In the genomic region with DNA sequence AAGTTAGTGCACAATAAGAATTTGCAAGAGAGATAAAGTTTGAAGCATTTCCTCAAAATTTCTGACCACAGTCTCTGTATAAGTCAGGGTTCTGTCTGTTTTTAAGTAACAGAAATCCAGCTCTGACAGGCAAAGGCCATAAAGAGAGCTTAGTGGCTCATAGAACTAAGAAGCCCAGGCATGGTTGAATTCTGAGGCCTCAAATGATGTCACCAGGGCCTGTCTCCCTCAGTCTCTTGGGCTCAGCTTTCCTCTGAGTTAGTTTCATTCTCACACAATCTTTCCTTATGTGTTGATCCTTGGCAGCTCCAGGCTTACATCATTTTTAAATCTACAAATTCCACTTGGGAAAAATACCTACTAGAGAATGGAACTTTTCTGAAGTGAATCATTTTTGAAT, we compare ENCODE assay signal across 8 cellular contexts.
DNase-seq lines count a peak whose midpoint lies in the region; ATAC-seq and TF ChIP-seq lines count a peak whose summit lies in the region.

No MANE protein-coding gene starts in this region.

- H3K27me3 ChIP-seq in colonic mucosa: no peaks in the 10 kb centered on the region

- H3K4me1 Mint-ChIP-seq in activated T-cell treated with anti-CD3 and anti-CD28 coated beads, Interleukin-2, amount 50 U/mL, for 72 hours (ENCODE audit: low read depth): peaks cover 32% of the 10 kb centered on the region
- H3K4me1 Mint-ChIP-seq in activated CD8-positive, alpha-beta T cell treated with anti-CD3 and anti-CD28 coated beads, Interleukin-2, amount 10 ng/mL, durations not matched to agents 7 days and 5 days (ENCODE audit: low read depth): peaks cover 37% of the 10 kb centered on the region
- peaks cover 27% of the 10 kb centered on the region for H3K4me1 Mint-ChIP-seq in stimulated activated effector memory CD8-positive, alpha-beta T cell treated with anti-CD3 and anti-CD28 coated beads, Interleukin-12 subunit alpha, Interleukin-12 subunit beta, amount 100 ng/mL, for 72 hours

- intact Hi-C loops in colonic mucosa (cut with DNase I): no loop called here

- H3K27ac Mint-ChIP-seq in activated T-cell treated with anti-CD3 and anti-CD28 coated beads, Interleukin-2, amount 50 U/mL, for 72 hours: peak overlapping the region; percentile 92
- H3K27ac Mint-ChIP-seq in activated CD8-positive, alpha-beta T cell treated with anti-CD3 and anti-CD28 coated beads, Interleukin-2, amount 10 ng/mL, durations not matched to agents 7 days and 5 days: peak overlapping the region; percentile 87
- peak overlapping the region; percentile 84 for H3K27ac Mint-ChIP-seq in stimulated activated effector memory CD8-positive, alpha-beta T cell treated with anti-CD3 and anti-CD28 coated beads, Interleukin-12 subunit alpha, Interleukin-12 subunit beta, amount 100 ng/mL, for 72 hours

- H3K9ac ChIP-seq in colonic mucosa (ENCODE audit: low read depth in 2 of 2, low read length in 2 of 2): no peak overlapping the region

- CTCF ChIA-PET in activated CD8-positive, alpha-beta T cell treated with anti-CD3 and anti-CD28 coated beads, Interleukin-2, amount 10 ng/mL, durations not matched to agents 7 days and 5 days (lab: Charles Lee): interaction anchor here (0.7 to 1.5 kb wide), 4 partner anchors 18 to 412 kb away, joined by 3 to 4 read pairs (median 3); a partner anchor contains a TSS

- no peak overlapping the region for H3K4me3 ChIP-seq in colonic mucosa

- TF ChIP-seq CTCF in colonic mucosa (IDR thresholded peaks at IDR 0.05): no peak

- H3K27me3 Mint-ChIP-seq in activated T-cell treated with anti-CD3 and anti-CD28 coated beads, Interleukin-2, amount 50 U/mL, for 72 hours (ENCODE audit: low read depth): no peaks in the 10 kb centered on the region
- no peaks in the 10 kb centered on the region for H3K27me3 Mint-ChIP-seq in activated CD8-positive, alpha-beta T cell treated with anti-CD3 and anti-CD28 coated beads, Interleukin-2, amount 10 ng/mL, durations not matched to agents 7 days and 5 days (ENCODE audit: low read depth)

- no peak overlapping the region for H3K27ac ChIP-seq in colonic mucosa

- H3K9me3 Mint-ChIP-seq in activated T-cell treated with anti-CD3 and anti-CD28 coated beads, Interleukin-2, amount 50 U/mL, for 72 hours: peaks cover 0 to 2% of the 10 kb centered on the region in 2 donors
- H3K9me3 Mint-ChIP-seq in activated CD8-positive, alpha-beta T cell treated with anti-CD3 and anti-CD28 coated beads, Interleukin-2, amount 10 ng/mL, durations not matched to agents 7 days and 5 days (ENCODE audit: insufficient read depth): peaks cover 9% of the 10 kb centered on the region
- no peaks in the 10 kb centered on the region for H3K9me3 Mint-ChIP-seq in stimulated activated effector memory CD8-positive, alpha-beta T cell treated with anti-CD3 and anti-CD28 coated beads, Interleukin-12 subunit alpha, Interleukin-12 subunit beta, amount 100 ng/mL, for 72 hours

- H3K36me3 ChIP-seq in colonic mucosa: no peaks in the 10 kb centered on the region

- no peaks in the 10 kb centered on the region for H3K4me1 ChIP-seq in colonic mucosa

- DNase-seq in activated T-cell treated with anti-CD3 and anti-CD28 coated beads, Interleukin-2, amount 50 U/mL, for 72 hours: peak; percentile 53 to 57
- DNase-seq in activated T-cell treated with anti-CD3 and anti-CD28 coated beads, Interleukin-2, amount 50 U/mL, for 1 hour: no peak
- peak; percentile 34 for DNase-seq in activated CD8-positive, alpha-beta T cell treated with anti-CD3 and anti-CD28 coated beads, Interleukin-2, amount 10 ng/mL, durations not matched to agents 7 days and 5 days
- DNase-seq in stimulated activated effector memory CD8-positive, alpha-beta T cell treated with anti-CD3 and anti-CD28 coated beads, Interleukin-12 subunit alpha, Interleukin-12 subunit beta, amount 100 ng/mL, for 72 hours (ENCODE audit: low spot score in 2 of 2): peak in 1 of 2 donors; percentile 51
- DNase-seq in D341Med (ENCODE audit: low spot score): no peak
- DNase-seq in NCI-H187 (lab: John Stamatoyannopoulos, UW): no peak
- no peak for DNase-seq in colonic mucosa

- H3K36me3 Mint-ChIP-seq in activated T-cell treated with anti-CD3 and anti-CD28 coated beads, Interleukin-2, amount 50 U/mL, for 72 hours (ENCODE audit: insufficient read depth in 2 of 2): peaks cover 0 to 3% of the 10 kb centered on the region in 2 donors
- H3K36me3 Mint-ChIP-seq in activated CD8-positive, alpha-beta T cell treated with anti-CD3 and anti-CD28 coated beads, Interleukin-2, amount 10 ng/mL, durations not matched to agents 7 days and 5 days (ENCODE audit: low read depth): peaks cover 17% of the 10 kb centered on the region
- no peaks in the 10 kb centered on the region for H3K36me3 Mint-ChIP-seq in stimulated activated effector memory CD8-positive, alpha-beta T cell treated with anti-CD3 and anti-CD28 coated beads, Interleukin-12 subunit alpha, Interleukin-12 subunit beta, amount 100 ng/mL, for 72 hours

- POLR2A ChIA-PET in activated CD8-positive, alpha-beta T cell treated with anti-CD3 and anti-CD28 coated beads, Interleukin-2, amount 10 ng/mL, durations not matched to agents 7 days and 5 days (lab: Charles Lee): interaction anchor here (2.6 kb wide), 1 partner anchor 173 kb away, joined by 9 read pairs; a partner anchor contains a TSS

- peak; percentile 81 to 87 for ATAC-seq in activated T-cell treated with anti-CD3 and anti-CD28 coated beads, Interleukin-2, amount 50 U/mL, for 72 hours (replicated peaks in 1 of 2)
- peak; percentile 51 for ATAC-seq in HG02852 (IDR thresholded peaks at IDR 0.05; ENCODE audit: unreplicated experiment)
- no peak for ATAC-seq in activated CD8-positive, alpha-beta T cell treated with anti-CD3 and anti-CD28 coated beads, Interleukin-2, amount 10 ng/mL, durations not matched to agents 7 days and 5 days
- peak; percentile 89 for ATAC-seq in stimulated activated effector memory CD8-positive, alpha-beta T cell treated with anti-CD3 and anti-CD28 coated beads, Interleukin-12 subunit alpha, Interleukin-12 subunit beta, amount 100 ng/mL, for 72 hours

- no peaks in the 10 kb centered on the region for H3K9me3 ChIP-seq in colonic mucosa

- peak overlapping the region; percentile 41 to 74 for H3K4me3 Mint-ChIP-seq in activated T-cell treated with anti-CD3 and anti-CD28 coated beads, Interleukin-2, amount 50 U/mL, for 72 hours
- no peak overlapping the region for H3K4me3 Mint-ChIP-seq in activated CD8-positive, alpha-beta T cell treated with anti-CD3 and anti-CD28 coated beads, Interleukin-2, amount 10 ng/mL, durations not matched to agents 7 days and 5 days
- no peak overlapping the region for H3K4me3 Mint-ChIP-seq in stimulated activated effector memory CD8-positive, alpha-beta T cell treated with anti-CD3 and anti-CD28 coated beads, Interleukin-12 subunit alpha, Interleukin-12 subunit beta, amount 100 ng/mL, for 72 hours

Comparison
In these comparisons a context has a peak if more than half of its experiments do, and no peak if none do; other contexts are left out.
1. DNase-seq: peak in activated T-cell treated with anti-CD3 and anti-CD28 coated beads, Interleukin-2, amount 50 U/mL, for 72 hours (2 of 2) and activated CD8-positive, alpha-beta T cell treated with anti-CD3 and anti-CD28 coated beads, Interleukin-2, amount 10 ng/mL, durations not matched to agents 7 days and 5 days (single experiment); none in activated T-cell treated with anti-CD3 and anti-CD28 coated beads, Interleukin-2, amount 50 U/mL, for 1 hour (single experiment), D341Med (single experiment), NCI-H187 (0 of 2) and colonic mucosa (single experiment).
2. H3K4me3 Mint-ChIP-seq: peak in activated T-cell treated with anti-CD3 and anti-CD28 coated beads, Interleukin-2, amount 50 U/mL, for 72 hours (2 of 2); none in activated CD8-positive, alpha-beta T cell treated with anti-CD3 and anti-CD28 coated beads, Interleukin-2, amount 10 ng/mL, durations not matched to agents 7 days and 5 days (single experiment) and stimulated activated effector memory CD8-positive, alpha-beta T cell treated with anti-CD3 and anti-CD28 coated beads, Interleukin-12 subunit alpha, Interleukin-12 subunit beta, amount 100 ng/mL, for 72 hours (single experiment).
3. Peak in every context shown above with its lines, with median percentiles within 50 percentile points of each other: H3K27ac Mint-ChIP-seq.